ENCODE assay signal across 1 cellular context in the genomic region with DNA sequence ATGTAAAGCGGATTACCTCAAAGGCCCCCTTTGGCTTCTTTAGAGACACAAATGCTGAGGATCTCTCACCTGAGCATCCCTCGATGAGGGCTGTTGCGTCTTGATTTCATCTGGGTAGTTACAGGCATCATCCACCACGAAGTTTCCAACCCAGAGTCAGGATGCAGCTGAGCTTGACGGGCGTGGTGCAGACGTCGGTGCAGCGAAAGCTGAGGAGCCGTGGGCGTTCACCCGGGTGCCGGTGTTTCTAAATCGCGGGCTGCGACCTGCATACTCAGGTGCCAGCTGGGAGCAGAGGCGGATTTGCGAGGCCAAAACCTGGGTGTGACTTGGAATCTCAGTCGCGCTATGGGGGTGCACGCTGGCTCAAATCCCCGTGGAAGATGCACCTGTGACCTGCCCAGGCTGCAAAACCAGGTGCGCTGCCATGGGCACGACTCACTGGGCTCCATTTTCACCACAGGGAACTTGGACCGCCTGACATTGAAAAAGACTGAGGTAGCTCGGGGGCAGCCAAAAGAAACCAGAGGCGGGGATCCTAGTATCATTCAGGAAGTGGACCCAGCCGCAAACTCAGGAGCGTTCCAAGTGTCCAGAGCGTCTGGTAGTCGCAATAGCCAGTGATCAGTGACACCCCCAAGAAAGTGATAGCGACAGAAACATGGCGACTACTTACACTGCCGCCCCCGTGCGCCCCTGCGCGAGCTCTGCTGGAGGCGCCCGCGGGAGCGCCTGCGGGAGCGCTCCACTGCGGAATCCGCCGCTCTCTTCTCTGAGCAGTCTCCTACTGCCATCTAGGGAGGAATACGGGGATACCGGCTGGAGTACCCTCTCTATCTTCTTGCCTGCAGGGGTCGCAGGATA.
TF ChIP-seq lines count a peak whose summit lies in the region.

No MANE protein-coding gene starts in this region.

TF ChIP-seq in HepG2, 621 proteins besides CTCF, POLR2A, EP300 and RAD21 (continued from another document):
- TF ChIP-seq, protein P1, sequence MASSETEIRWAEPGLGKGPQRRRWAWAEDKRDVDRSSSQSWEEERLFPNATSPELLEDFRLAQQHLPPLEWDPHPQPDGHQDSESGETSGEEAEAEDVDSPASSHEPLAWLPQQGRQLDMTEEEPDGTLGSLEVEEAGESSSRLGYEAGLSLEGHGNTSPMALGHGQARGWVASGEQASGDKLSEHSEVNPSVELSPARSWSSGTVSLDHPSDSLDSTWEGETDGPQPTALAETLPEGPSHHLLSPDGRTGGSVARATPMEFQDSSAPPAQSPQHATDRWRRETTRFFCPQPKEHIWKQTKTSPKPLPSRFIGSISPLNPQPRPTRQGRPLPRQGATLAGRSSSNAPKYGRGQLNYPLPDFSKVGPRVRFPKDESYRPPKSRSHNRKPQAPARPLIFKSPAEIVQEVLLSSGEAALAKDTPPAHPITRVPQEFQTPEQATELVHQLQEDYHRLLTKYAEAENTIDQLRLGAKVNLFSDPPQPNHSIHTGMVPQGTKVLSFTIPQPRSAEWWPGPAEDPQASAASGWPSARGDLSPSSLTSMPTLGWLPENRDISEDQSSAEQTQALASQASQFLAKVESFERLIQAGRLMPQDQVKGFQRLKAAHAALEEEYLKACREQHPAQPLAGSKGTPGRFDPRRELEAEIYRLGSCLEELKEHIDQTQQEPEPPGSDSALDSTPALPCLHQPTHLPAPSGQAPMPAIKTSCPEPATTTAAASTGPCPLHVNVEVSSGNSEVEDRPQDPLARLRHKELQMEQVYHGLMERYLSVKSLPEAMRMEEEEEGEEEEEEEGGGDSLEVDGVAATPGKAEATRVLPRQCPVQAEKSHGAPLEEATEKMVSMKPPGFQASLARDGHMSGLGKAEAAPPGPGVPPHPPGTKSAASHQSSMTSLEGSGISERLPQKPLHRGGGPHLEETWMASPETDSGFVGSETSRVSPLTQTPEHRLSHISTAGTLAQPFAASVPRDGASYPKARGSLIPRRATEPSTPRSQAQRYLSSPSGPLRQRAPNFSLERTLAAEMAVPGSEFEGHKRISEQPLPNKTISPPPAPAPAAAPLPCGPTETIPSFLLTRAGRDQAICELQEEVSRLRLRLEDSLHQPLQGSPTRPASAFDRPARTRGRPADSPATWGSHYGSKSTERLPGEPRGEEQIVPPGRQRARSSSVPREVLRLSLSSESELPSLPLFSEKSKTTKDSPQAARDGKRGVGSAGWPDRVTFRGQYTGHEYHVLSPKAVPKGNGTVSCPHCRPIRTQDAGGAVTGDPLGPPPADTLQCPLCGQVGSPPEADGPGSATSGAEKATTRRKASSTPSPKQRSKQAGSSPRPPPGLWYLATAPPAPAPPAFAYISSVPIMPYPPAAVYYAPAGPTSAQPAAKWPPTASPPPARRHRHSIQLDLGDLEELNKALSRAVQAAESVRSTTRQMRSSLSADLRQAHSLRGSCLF (CRISPR knock-in tag; IDR thresholded peaks at IDR 0.05; ENCODE audit: borderline replicate concordance): no peak
- TF ChIP-seq CCDC6 (CRISPR knock-in tag; IDR thresholded peaks at IDR 0.05) (peak; percentile 50; the same call in 1 of the 2 replicates), RARG (CRISPR knock-in tag; IDR thresholded peaks at IDR 0.05; ENCODE audit: low read depth) (no peak), GFI1 (CRISPR knock-in tag; IDR thresholded peaks at IDR 0.05; ENCODE audit: borderline replicate concordance) (0 out of 2 replicates have a peak, but pooled peaks have one; percentile 27)
- TF ChIP-seq, protein P2, sequence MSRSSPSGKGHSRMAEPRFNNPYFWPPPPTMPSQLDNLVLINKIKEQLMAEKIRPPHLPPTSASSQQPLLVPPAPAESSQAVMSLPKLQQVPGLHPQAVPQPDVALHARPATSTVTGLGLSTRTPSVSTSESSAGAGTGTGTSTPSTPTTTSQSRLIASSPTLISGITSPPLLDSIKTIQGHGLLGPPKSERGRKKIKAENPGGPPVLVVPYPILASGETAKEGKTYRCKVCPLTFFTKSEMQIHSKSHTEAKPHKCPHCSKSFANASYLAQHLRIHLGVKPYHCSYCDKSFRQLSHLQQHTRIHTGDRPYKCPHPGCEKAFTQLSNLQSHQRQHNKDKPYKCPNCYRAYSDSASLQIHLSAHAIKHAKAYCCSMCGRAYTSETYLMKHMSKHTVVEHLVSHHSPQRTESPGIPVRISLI (CRISPR knock-in tag; IDR thresholded peaks at IDR 0.05; ENCODE audit: borderline replicate concordance): peak; percentile 30; the same call in 1 of the 2 replicates
